In genomic region chr17:31609331-31609730, GRCh38 we compare ENCODE assay signal across 16 cellular contexts.
"Had no signal": no experiment of that assay in that cellular context is flagged by ENCODE, and none has a peak within 500 bp of the region (broad histone marks: within the 10 kb centered on the region; RNA-seq: fewer than 3 reads in every experiment).

No MANE protein-coding gene starts in this region.

- DNase-seq: activated CD4-positive, alpha-beta memory T cell treated with anti-CD3 and anti-CD28 coated beads for 36 hours; activated CD4-positive, alpha-beta T cell treated with anti-CD3 and anti-CD28 coated beads for 1 hour; activated gamma-delta T cell treated with Interleukin-2 at 50 U/mL for 16 hours; activated T-cell treated with anti-CD3 and anti-CD28 coated beads, Interleukin-2, amount 50 U/mL, for 72 hours; brain microvascular endothelial cell; effector CD8-positive, alpha-beta T cell; foreskin melanocyte; psoas muscle; right lobe of liver; stimulated activated CD4-positive, alpha-beta T cell treated with anti-CD3 and anti-CD28 coated beads, Interleukin-4, amount 100 ng/mL, for 4 hours; stimulated activated CD8-positive, alpha-beta memory T cell treated with anti-CD3 and anti-CD28 coated beads, Interleukin-4, amount 100 ng/mL, for 48 hours; stimulated activated naive CD4-positive, alpha-beta T cell treated with Interleukin-2 at 50 U/mL for 16 hours; substantia nigra; T-helper 1 cell; T1000; trophoblast cell had no signal

- ATAC-seq: activated T-cell treated with anti-CD3 and anti-CD28 coated beads, Interleukin-2, amount 50 U/mL, for 72 hours; psoas muscle; right lobe of liver had no signal

- H3K4me1 ChIP-seq: psoas muscle, right lobe of liver had no signal

- H3K27me3 ChIP-seq: brain microvascular endothelial cell, right lobe of liver had no signal

- H3K27ac ChIP-seq: brain microvascular endothelial cell, psoas muscle, right lobe of liver had no signal
